ENCODE assay signal across 11 cellular contexts in the genomic region with DNA sequence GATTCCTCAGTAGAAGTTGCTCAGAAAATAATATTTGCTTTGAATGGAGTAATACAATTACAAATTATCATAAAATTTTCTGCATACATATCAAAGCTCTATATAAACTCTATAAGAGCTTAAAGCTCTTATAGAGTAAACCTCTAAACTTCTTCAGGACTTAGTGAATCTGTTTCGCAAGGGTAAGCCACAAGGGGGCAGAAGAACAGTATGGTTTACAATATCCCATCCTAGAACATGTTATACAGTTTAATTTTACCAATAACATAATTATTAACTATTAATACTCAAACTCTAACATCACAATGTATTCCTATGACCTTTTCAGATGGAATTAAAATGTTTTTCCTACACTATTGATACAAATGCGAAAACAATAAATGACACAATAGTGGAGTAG. TPM values are rescaled to one million over a fixed set of nuclear protein-coding genes. Genes with fewer than 3 reads are reported as not detected.
DNase-seq lines count a peak whose midpoint lies in the region; ATAC-seq and TF ChIP-seq lines count a peak whose summit lies in the region.
"Had no signal": no experiment of that assay in that cellular context is flagged by ENCODE, and none has a peak within 500 bp of the region (broad histone marks: within the 10 kb centered on the region; RNA-seq: fewer than 3 reads in every experiment).

No MANE protein-coding gene starts in this region.

- H4K20me1 ChIP-seq in PC-3 (ENCODE audit: low read length): no peaks in the 10 kb centered on the region

- no peaks in the 10 kb centered on the region for H3K79me2 ChIP-seq in PC-3 (ENCODE audit: low read length)

- intact Hi-C loops in PC-3 (cut with micrococcal nuclease): no loop called here

- H3K9ac ChIP-seq in PC-3 (ENCODE audit: low read length): no peak overlapping the region

- no peaks in the 10 kb centered on the region for H3K4me1 ChIP-seq in PC-3 (ENCODE audit: insufficient read depth, low read length)

- H3K4me3 ChIP-seq in PC-3 (ENCODE audit: low read length): no peak overlapping the region
- H3K4me3 ChIP-seq: thoracic aorta had no signal

- H3K4me2 ChIP-seq in PC-3 (ENCODE audit: low read length): no peak overlapping the region

- ATAC-seq in GM18858 (IDR thresholded peaks at IDR 0.05; ENCODE audit: unreplicated experiment): peak; percentile 66
- no peak for ATAC-seq in PC-3
- ATAC-seq in HG02973 (IDR thresholded peaks at IDR 0.05; ENCODE audit: unreplicated experiment): no peak
- ATAC-seq in HG03139 (IDR thresholded peaks at IDR 0.05; ENCODE audit: unreplicated experiment): no peak
- ATAC-seq in HG02938 (IDR thresholded peaks at IDR 0.05; ENCODE audit: unreplicated experiment): no peak

- H2AFZ ChIP-seq in PC-3 (ENCODE audit: low read length): no peak overlapping the region

- no peaks in the 10 kb centered on the region for H3K9me2 ChIP-seq in PC-3 (replicated peaks; ENCODE audit: low read length)

- H3F3A ChIP-seq in PC-3 (ENCODE audit: low read length, unreplicated experiment): no peaks in the 10 kb centered on the region

- CTCF ChIA-PET in PC-3 (lab: Charles Lee): no interaction called here

- no peaks in the 10 kb centered on the region for H3K27me3 ChIP-seq in PC-3 (ENCODE audit: low read length)

- H3K27ac ChIP-seq in PC-3 (ENCODE audit: low read length): no peak overlapping the region
- H3K27ac ChIP-seq: thoracic aorta had no signal

- DNase-seq in DMS 273 (lab: John Stamatoyannopoulos, UW; ENCODE audit: unreplicated experiment) (peak; percentile 65), PC-3 (peak; percentile 57), globus pallidus (ENCODE audit: low spot score) (peak; percentile 1), midbrain (lab: John Stamatoyannopoulos, UW) (no peak)
- DNase-seq: NCI-H526 had no signal

- no peaks in the 10 kb centered on the region for H3K9me3 ChIP-seq in PC-3 (ENCODE audit: low read length)
- H3K9me3 ChIP-seq: thoracic aorta had no signal

- H3K36me3 ChIP-seq in PC-3 (ENCODE audit: low read depth, low read length): no peaks in the 10 kb centered on the region
- H3K36me3 ChIP-seq: thoracic aorta had no signal

- POLR2A ChIA-PET in PC-3 (lab: Charles Lee; ENCODE audit: unreplicated experiment): no interaction called here

- peak; percentile 60 for TF ChIP-seq CTCF in PC-3 (conservative IDR thresholded peaks at IDR 0.05; ENCODE audit: low read depth, low read length)

- no TSS peak for BruUV-seq in PC-3 (replicated peaks; lab: Mats Ljungman, UMichigan)

RNA-seq across cellular contexts. Expression of gene SPANXN1, which starts 33.8 kb away (rescaled TPM):
- total RNA-seq in PC-3 (2014; rRNA removed): not detected in 2 replicates
- total RNA-seq: liver, thoracic aorta had no signal
